In the genomic region with DNA sequence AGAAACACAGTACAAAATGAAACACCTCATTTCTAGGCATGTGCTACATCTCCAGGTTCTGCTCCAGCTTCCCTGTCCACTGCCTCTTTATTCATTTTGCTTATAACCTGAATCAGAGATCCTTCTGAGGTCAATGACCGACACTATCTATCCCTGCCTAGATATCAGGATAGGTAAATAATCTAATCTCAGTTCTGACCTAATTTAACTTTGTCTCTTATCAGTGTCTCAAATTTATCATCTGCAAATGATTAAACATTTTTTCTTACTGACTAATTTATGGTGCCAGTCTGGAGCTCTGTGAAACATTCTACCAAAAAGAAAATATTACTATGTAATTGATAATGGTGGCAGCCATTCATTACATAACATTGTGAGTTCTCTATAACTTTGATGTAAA, we compare ENCODE assay signal across 17 cellular contexts.
A peak's percentile ranks its signal among the peaks of the same experiment; 100 is the strongest.
DNase-seq lines count a peak whose midpoint lies in the region; ATAC-seq, FAIRE-seq and TF ChIP-seq lines count a peak whose summit lies in the region.
"Had no signal": no experiment of that assay in that cellular context is flagged by ENCODE, and none has a peak within 500 bp of the region (broad histone marks: within the 10 kb centered on the region; RNA-seq: fewer than 3 reads in every experiment).

No MANE protein-coding gene starts in this region.

- no peak overlapping the region for H3K9ac ChIP-seq in mesendoderm (ENCODE audit: low read length)

- H4K5ac ChIP-seq in mesendoderm (ENCODE audit: low read length) = no peak overlapping the region

- H3K9me3 ChIP-seq in hepatocyte (ENCODE audit: low read depth) = no peaks in the 10 kb centered on the region
- H3K9me3 ChIP-seq in small intestine (ENCODE audit: control insufficient read depth, low read depth) = no peaks in the 10 kb centered on the region

- H4K8ac ChIP-seq in mesendoderm (ENCODE audit: low read depth, low read length) = no peak overlapping the region

- H3K27ac ChIP-seq in hepatocyte (peak overlapping the region; percentile 5), mesendoderm (ENCODE audit: low read depth, low read length) (no peak overlapping the region), small intestine (ENCODE audit: low read depth in 1 of 2, low read length in 1 of 2) (no peak overlapping the region)

- H3K79me1 ChIP-seq in mesendoderm (ENCODE audit: low read length) = no peaks in the 10 kb centered on the region

- no peak overlapping the region for H3K18ac ChIP-seq in mesendoderm (ENCODE audit: low read length)

- no peaks in the 10 kb centered on the region for H3K9me2 ChIP-seq in hepatocyte (replicated peaks; ENCODE audit: insufficient read depth)

- H3K79me2 ChIP-seq in hepatocyte (no peaks in the 10 kb centered on the region), mesendoderm (ENCODE audit: control insufficient read depth, insufficient read depth, low read length) (no peaks in the 10 kb centered on the region)

- no peak overlapping the region for H2AK5ac ChIP-seq in mesendoderm (ENCODE audit: low read length)

- H3K4ac ChIP-seq in mesendoderm (ENCODE audit: low read depth, low read length) = no peak overlapping the region

- ATAC-seq in SK-N-SH treated with all-trans-retinoic acid at 6 μM for 48 hours (peak; percentile 46), GM21786 (IDR thresholded peaks at IDR 0.05; ENCODE audit: unreplicated experiment) (no peak)

- H3K4me1 ChIP-seq in hepatocyte (ENCODE audit: insufficient read depth) (peaks cover 9% of the 10 kb centered on the region), mesendoderm (ENCODE audit: control insufficient read depth, low read depth, low read length) (no peaks in the 10 kb centered on the region), small intestine (ENCODE audit: control insufficient read depth in 2 of 2, insufficient read depth in 1 of 2, low read depth in 1 of 2, low read length in 1 of 2) (no peaks in the 10 kb centered on the region)

- H4K20me1 ChIP-seq in hepatocyte (ENCODE audit: insufficient read depth, poor library complexity, severe bottlenecking) = no peaks in the 10 kb centered on the region

- TF ChIP-seq CTCF in hepatocyte (IDR thresholded peaks at IDR 0.05; ENCODE audit: poor library complexity) = no peak

- no peak overlapping the region for H3K23ac ChIP-seq in mesendoderm (ENCODE audit: low read length)

- FAIRE-seq in small intestine (lab: Jason Lieb, UNC) = no peak
- FAIRE-seq: A204.1, GM12892, HTR-8/SVneo had no signal

- H3K27me3 ChIP-seq in hepatocyte (no peaks in the 10 kb centered on the region), mesendoderm (ENCODE audit: insufficient read depth, low read length, poor library complexity) (no peaks in the 10 kb centered on the region), small intestine (ENCODE audit: control insufficient read depth in 2 of 2, insufficient read depth in 2 of 2, low read length in 2 of 2) (no peaks in the 10 kb centered on the region)

- no peak overlapping the region for H2BK5ac ChIP-seq in mesendoderm (ENCODE audit: low read length)

- H2BK120ac ChIP-seq in mesendoderm (ENCODE audit: low read depth, low read length) = no peak overlapping the region

- H3K36me3 ChIP-seq in hepatocyte (replicated peaks; ENCODE audit: insufficient read depth, low read depth) (no peaks in the 10 kb centered on the region), mesendoderm (ENCODE audit: control insufficient read depth, insufficient read depth, low read length) (no peaks in the 10 kb centered on the region), small intestine (ENCODE audit: control insufficient read depth in 2 of 2, insufficient read depth in 2 of 2, low read length in 2 of 2) (no peaks in the 10 kb centered on the region)

- H3K56ac ChIP-seq in mesendoderm (ENCODE audit: low read length) = no peak overlapping the region

- in situ Hi-C loops in KBM-7 (cut with MboI; ENCODE audit: low pct_unique_long_range_greater_than_20kb, low sequenced_read_pairs) = no loop called here

- 53% methylated on average over 1 of the region's 1 CpG for WGBS in hepatocyte (ENCODE audit: low lambda C conversion rate, missing lambda C conversion rate)
- no CpG with 5 or more reads among the region's 1 CpG for WGBS in mesendoderm (ENCODE audit: extremely low coverage, insufficient coverage, low lambda C conversion rate)
- 23 to 60% (median 50%) methylated on average over 1 of the region's 1 CpG for WGBS in small intestine, 3 donors

- H2BK15ac ChIP-seq in mesendoderm (replicated peaks; ENCODE audit: low read depth) = no peak overlapping the region

- H2AFZ ChIP-seq in hepatocyte = no peak overlapping the region

- H3K4me3 ChIP-seq in hepatocyte (no peak overlapping the region), mesendoderm (ENCODE audit: low read length) (no peak overlapping the region), small intestine (ENCODE audit: low read depth in 1 of 2, low read length in 2 of 2) (no peak overlapping the region)

- DNase-seq in hepatocyte (ENCODE audit: low spot score) (no peak), mesendoderm (peak; percentile 34), small intestine (peak; percentile 53), KBM-7 (no peak), EL (no peak)
- DNase-seq: C1 segment of cervical spinal cord; Calu3; CD4-positive, alpha-beta T cell; DMS79 treated with DMSO at 0.1 percent for 48 hours; GDM1; GOT3; H9 had no signal

- peak overlapping the region; percentile 10 for H3K4me2 ChIP-seq in hepatocyte
- no peak overlapping the region for H3K4me2 ChIP-seq in mesendoderm (ENCODE audit: low read length)

TF ChIP-seq in SK-N-SH treated with all-trans-retinoic acid at 6 μM for 48 hours, 23 proteins besides CTCF, POLR2A, EP300 and RAD21 (continues in another document):
- TF ChIP-seq, protein P1, sequence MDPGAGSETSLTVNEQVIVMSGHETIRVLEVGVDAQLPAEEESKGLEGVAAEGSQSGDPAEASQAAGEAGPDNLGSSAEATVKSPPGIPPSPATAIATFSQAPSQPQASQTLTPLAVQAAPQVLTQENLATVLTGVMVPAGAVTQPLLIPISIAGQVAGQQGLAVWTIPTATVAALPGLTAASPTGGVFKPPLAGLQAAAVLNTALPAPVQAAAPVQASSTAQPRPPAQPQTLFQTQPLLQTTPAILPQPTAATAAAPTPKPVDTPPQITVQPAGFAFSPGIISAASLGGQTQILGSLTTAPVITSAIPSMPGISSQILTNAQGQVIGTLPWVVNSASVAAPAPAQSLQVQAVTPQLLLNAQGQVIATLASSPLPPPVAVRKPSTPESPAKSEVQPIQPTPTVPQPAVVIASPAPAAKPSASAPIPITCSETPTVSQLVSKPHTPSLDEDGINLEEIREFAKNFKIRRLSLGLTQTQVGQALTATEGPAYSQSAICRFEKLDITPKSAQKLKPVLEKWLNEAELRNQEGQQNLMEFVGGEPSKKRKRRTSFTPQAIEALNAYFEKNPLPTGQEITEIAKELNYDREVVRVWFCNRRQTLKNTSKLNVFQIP (CRISPR knock-in tag; IDR thresholded peaks at IDR 0.05; ENCODE audit: borderline replicate concordance, low read depth) = no peak
- TF ChIP-seq CSDC2 (CRISPR knock-in tag; IDR thresholded peaks at IDR 0.05) (no peak), ZFP3 (CRISPR knock-in tag; IDR thresholded peaks at IDR 0.05) (no peak), PPARA (CRISPR knock-in tag; IDR thresholded peaks at IDR 0.05; ENCODE audit: borderline replicate concordance) (no peak), ZNF8 (CRISPR knock-in tag; IDR thresholded peaks at IDR 0.05) (no peak), BACH2 (CRISPR knock-in tag; IDR thresholded peaks at IDR 0.05; ENCODE audit: borderline replicate concordance) (no peak), ARNTL (CRISPR knock-in tag; IDR thresholded peaks at IDR 0.05; ENCODE audit: borderline replicate concordance, low read depth) (no peak), TSHZ2 (CRISPR knock-in tag; IDR thresholded peaks at IDR 0.05) (peak; percentile 80)
- TF ChIP-seq, protein P2, sequence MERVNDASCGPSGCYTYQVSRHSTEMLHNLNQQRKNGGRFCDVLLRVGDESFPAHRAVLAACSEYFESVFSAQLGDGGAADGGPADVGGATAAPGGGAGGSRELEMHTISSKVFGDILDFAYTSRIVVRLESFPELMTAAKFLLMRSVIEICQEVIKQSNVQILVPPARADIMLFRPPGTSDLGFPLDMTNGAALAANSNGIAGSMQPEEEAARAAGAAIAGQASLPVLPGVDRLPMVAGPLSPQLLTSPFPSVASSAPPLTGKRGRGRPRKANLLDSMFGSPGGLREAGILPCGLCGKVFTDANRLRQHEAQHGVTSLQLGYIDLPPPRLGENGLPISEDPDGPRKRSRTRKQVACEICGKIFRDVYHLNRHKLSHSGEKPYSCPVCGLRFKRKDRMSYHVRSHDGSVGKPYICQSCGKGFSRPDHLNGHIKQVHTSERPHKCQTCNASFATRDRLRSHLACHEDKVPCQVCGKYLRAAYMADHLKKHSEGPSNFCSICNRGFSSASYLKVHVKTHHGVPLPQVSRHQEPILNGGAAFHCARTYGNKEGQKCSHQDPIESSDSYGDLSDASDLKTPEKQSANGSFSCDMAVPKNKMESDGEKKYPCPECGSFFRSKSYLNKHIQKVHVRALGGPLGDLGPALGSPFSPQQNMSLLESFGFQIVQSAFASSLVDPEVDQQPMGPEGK (CRISPR knock-in tag; IDR thresholded peaks at IDR 0.05; ENCODE audit: borderline replicate concordance) = no peak

Comparison
In these comparisons a context has a peak if more than half of its experiments do, and no peak if none do; other contexts are left out.
1. DNase-seq: peak in mesendoderm (single experiment) and small intestine (single experiment); none in hepatocyte (single experiment), KBM-7 (single experiment) and EL (single experiment).